ENCODE assay signal across 11 cellular contexts in genomic region chr10:44865289-44865671, GRCh38. TPM values are rescaled to one million over a fixed set of nuclear protein-coding genes. Genes with fewer than 3 reads are reported as not detected.
DNase-seq lines count a peak whose midpoint lies in the region; ATAC-seq and TF ChIP-seq lines count a peak whose summit lies in the region.
"Had no signal": no experiment of that assay in that cellular context is flagged by ENCODE, and none has a peak within 500 bp of the region (broad histone marks: within the 10 kb centered on the region; RNA-seq: fewer than 3 reads in every experiment).

No MANE protein-coding gene starts in this region.

- no peaks in the 10 kb centered on the region for H3K9me3 ChIP-seq in hepatocyte (ENCODE audit: low read depth)
- H3K9me3 ChIP-seq: pancreas had no signal

- peaks cover 26% of the 10 kb centered on the region for H3K4me1 ChIP-seq in hepatocyte (ENCODE audit: insufficient read depth)

- H3K27ac Mint-ChIP-seq in activated naive CD8-positive, alpha-beta T cell: no peak overlapping the region
- no peak overlapping the region for H3K27ac Mint-ChIP-seq in stimulated activated effector memory CD8-positive, alpha-beta T cell treated with anti-CD3 and anti-CD28 coated beads, Interleukin-12 subunit alpha, Interleukin-12 subunit beta, amount 100 ng/mL, for 72 hours
- H3K27ac Mint-ChIP-seq: T-helper 2 cell treated with Interferon-gamma antibody and Interleukin-4, amounts not matched to agents 5 μg/mL and 100 μg/mL, for 36 hours had no signal

- H3K4me3 ChIP-seq in hepatocyte: no peak overlapping the region

- no peaks in the 10 kb centered on the region for H3K9me2 ChIP-seq in hepatocyte (replicated peaks; ENCODE audit: insufficient read depth)

- H3K9me3 Mint-ChIP-seq in activated naive CD8-positive, alpha-beta T cell (ENCODE audit: low read depth): no peaks in the 10 kb centered on the region
- no peaks in the 10 kb centered on the region for H3K9me3 Mint-ChIP-seq in stimulated activated effector memory CD8-positive, alpha-beta T cell treated with anti-CD3 and anti-CD28 coated beads, Interleukin-12 subunit alpha, Interleukin-12 subunit beta, amount 100 ng/mL, for 72 hours
- H3K9me3 Mint-ChIP-seq: T-helper 2 cell treated with Interferon-gamma antibody and Interleukin-4, amounts not matched to agents 5 μg/mL and 100 μg/mL, for 36 hours had no signal

- no peak for TF ChIP-seq CTCF in hepatocyte (IDR thresholded peaks at IDR 0.05; ENCODE audit: poor library complexity)

- no peak for DNase-seq in hepatocyte (ENCODE audit: low spot score)
- no peak for DNase-seq in stimulated activated effector memory CD8-positive, alpha-beta T cell treated with anti-CD3 and anti-CD28 coated beads, Interleukin-12 subunit alpha, Interleukin-12 subunit beta, amount 100 ng/mL, for 72 hours (ENCODE audit: low spot score in 2 of 2)
- no peak for DNase-seq in amygdala (lab: John Stamatoyannopoulos, UW)
- DNase-seq in COR-L47 (lab: John Stamatoyannopoulos, UW): no peak

- 74% methylated on average over 16 of the region's 16 CpGs for WGBS in hepatocyte (ENCODE audit: low lambda C conversion rate, missing lambda C conversion rate)

- no peaks in the 10 kb centered on the region for H3K79me2 ChIP-seq in hepatocyte

- peaks cover 2% of the 10 kb centered on the region for H3K27me3 ChIP-seq in hepatocyte
- H3K27me3 ChIP-seq: pancreas had no signal

- no peaks in the 10 kb centered on the region for H3K36me3 Mint-ChIP-seq in activated naive CD8-positive, alpha-beta T cell
- H3K36me3 Mint-ChIP-seq in stimulated activated effector memory CD8-positive, alpha-beta T cell treated with anti-CD3 and anti-CD28 coated beads, Interleukin-12 subunit alpha, Interleukin-12 subunit beta, amount 100 ng/mL, for 72 hours: peaks cover 6% of the 10 kb centered on the region

- peak; percentile 4 for ATAC-seq in HG03175 (IDR thresholded peaks at IDR 0.05; ENCODE audit: unreplicated experiment)
- no peak for ATAC-seq in stimulated activated effector memory CD8-positive, alpha-beta T cell treated with anti-CD3 and anti-CD28 coated beads, Interleukin-12 subunit alpha, Interleukin-12 subunit beta, amount 100 ng/mL, for 72 hours
- ATAC-seq in GM21360 (IDR thresholded peaks at IDR 0.05; ENCODE audit: unreplicated experiment): no peak

- no peak overlapping the region for H3K27ac ChIP-seq in hepatocyte
- H3K27ac ChIP-seq: HL-60 had no signal

- peaks cover 29% of the 10 kb centered on the region for H3K27me3 Mint-ChIP-seq in activated naive CD8-positive, alpha-beta T cell

- H2AFZ ChIP-seq in hepatocyte: no peak overlapping the region

- peak overlapping the region; percentile 93 for H3K4me3 Mint-ChIP-seq in activated naive CD8-positive, alpha-beta T cell
- peak overlapping the region; percentile 78 for H3K4me3 Mint-ChIP-seq in stimulated activated effector memory CD8-positive, alpha-beta T cell treated with anti-CD3 and anti-CD28 coated beads, Interleukin-12 subunit alpha, Interleukin-12 subunit beta, amount 100 ng/mL, for 72 hours

- peak overlapping the region; percentile 49 for H3K4me2 ChIP-seq in hepatocyte

- H3K4me1 Mint-ChIP-seq in activated naive CD8-positive, alpha-beta T cell (ENCODE audit: low read depth): peaks cover 15% of the 10 kb centered on the region
- H3K4me1 Mint-ChIP-seq in stimulated activated effector memory CD8-positive, alpha-beta T cell treated with anti-CD3 and anti-CD28 coated beads, Interleukin-12 subunit alpha, Interleukin-12 subunit beta, amount 100 ng/mL, for 72 hours: peaks cover 15% of the 10 kb centered on the region

- H3K36me3 ChIP-seq in hepatocyte (replicated peaks; ENCODE audit: insufficient read depth, low read depth): no peaks in the 10 kb centered on the region
- H3K36me3 ChIP-seq: pancreas had no signal

- no peaks in the 10 kb centered on the region for H4K20me1 ChIP-seq in hepatocyte (ENCODE audit: insufficient read depth, poor library complexity, severe bottlenecking)

RNA-seq across cellular contexts. Expression of gene TMEM72, which starts 45.9 kb away (rescaled TPM):
- total RNA-seq in hepatocyte: 0.13 TPM in 1 of 2 replicates, not detected in the other
- 0.69 TPM in 1 of 2 replicates, not detected in the other for polyA plus RNA-seq in hepatocyte
- total RNA-seq: frontal cortex had no signal
